Comparison of ENCODE assay signal across 24 cellular contexts in genomic region chr17:73803867-73804539, GRCh38.
A peak's percentile ranks its signal among the peaks of the same experiment; 100 is the strongest.
DNase-seq lines count a peak whose midpoint lies in the region; FAIRE-seq lines count a peak whose summit lies in the region.
"Had no signal": no experiment of that assay in that cellular context is flagged by ENCODE, and none has a peak within 500 bp of the region (broad histone marks: within the 10 kb centered on the region; RNA-seq: fewer than 3 reads in every experiment).

No MANE protein-coding gene starts in this region.

- peak overlapping the region; percentile 13 for H2AK5ac ChIP-seq in neuronal stem cell (ENCODE audit: low read depth, low read length)

- peaks cover 0 to 3% of the 10 kb centered on the region in 2 donors for H3K9me3 ChIP-seq in neuronal stem cell (replicated peaks in 1 of 2; ENCODE audit: control insufficient read depth in 2 of 2, insufficient read depth in 1 of 2, low read depth in 1 of 2, low read length in 2 of 2)
- H3K9me3 ChIP-seq: prostate gland had no signal

- H2BK12ac ChIP-seq in neuronal stem cell (ENCODE audit: low read length): no peak overlapping the region

- H3K27me3 ChIP-seq in neuronal stem cell (ENCODE audit: control insufficient read depth in 3 of 3, insufficient read depth in 3 of 3, low read depth in 1 of 3, low read length in 3 of 3): no peaks in the 10 kb centered on the region
- H3K27me3 ChIP-seq: body of pancreas had no signal

- H3K36me3 ChIP-seq in neuronal stem cell (replicated peaks in 1 of 2; ENCODE audit: control insufficient read depth in 2 of 2, insufficient read depth in 2 of 2, low read length in 2 of 2): no peaks in the 10 kb centered on the region
- H3K36me3 ChIP-seq: prostate gland, tibial nerve had no signal

- H3K27ac ChIP-seq in neuronal stem cell (replicated peaks; ENCODE audit: low read length): no peak overlapping the region
- H3K27ac ChIP-seq: body of pancreas, prostate gland, skin epidermis, tibial nerve had no signal

- H2BK120ac ChIP-seq in neuronal stem cell (ENCODE audit: low read depth, low read length): no peak overlapping the region

- no peak overlapping the region for H4K91ac ChIP-seq in neuronal stem cell (ENCODE audit: low read depth, low read length, poor library complexity)

- no CpG with 5 or more reads among the region's 4 CpGs for WGBS in neuronal stem cell (ENCODE audit: extremely low coverage in 2 of 2, insufficient read length in 2 of 2, insufficient replicate concordance in 1 of 2), 2 donors

- no peak overlapping the region for H3K4ac ChIP-seq in neuronal stem cell (ENCODE audit: low read length)

- no peak overlapping the region for H3K18ac ChIP-seq in neuronal stem cell (ENCODE audit: low read length)

- H3K4me1 ChIP-seq in neuronal stem cell (ENCODE audit: control insufficient read depth in 2 of 2, insufficient read depth in 1 of 2, low read depth in 1 of 2, low read length in 2 of 2): peaks cover 0 to 8% of the 10 kb centered on the region in 2 donors
- H3K4me1 ChIP-seq: body of pancreas, prostate gland had no signal

- H3K4me3 ChIP-seq in neuronal stem cell (ENCODE audit: low read length in 2 of 2): no peak overlapping the region
- H3K4me3 ChIP-seq: body of pancreas, prostate gland, skin epidermis, tibial nerve had no signal

- peak; percentile 92 for DNase-seq in NCI-H1105 (lab: John Stamatoyannopoulos, UW)
- peak; percentile 98 for DNase-seq in NCI-H2081 treated with DMSO at 0.1 percent for 48 hours (lab: John Stamatoyannopoulos, UW)
- peak; percentile 84 for DNase-seq in NCI-H774 (lab: John Stamatoyannopoulos, UW)
- DNase-seq in neuronal stem cell (ENCODE audit: low spot score): no peak
- no peak for DNase-seq in RCC 7860 (ENCODE audit: low spot score)
- no peak for DNase-seq in Ammon's horn (ENCODE audit: low spot score)
- no peak for DNase-seq in NCI-H2171 treated with DMSO at 0.1 percent for 48 hours (lab: John Stamatoyannopoulos, UW)
- DNase-seq: activated CD4-positive, alpha-beta T cell treated with anti-CD3 and anti-CD28 coated beads for 48 hours; activated CD8-positive, alpha-beta memory T cell treated with anti-CD3 and anti-CD28 coated beads, Interleukin-2, amount 50 U/mL, for 48 hours; activated effector memory CD4-positive, alpha-beta T cell treated with anti-CD3 and anti-CD28 coated beads, Interleukin-2, amount 50 U/mL, for 16 hours; activated naive CD8-positive, alpha-beta T cell treated with anti-CD3 and anti-CD28 coated beads, Interleukin-2, amount 50 U/mL, for 24 hours; body of pancreas; CD8-positive, alpha-beta T cell; DMS79 treated with DMSO at 0.1 percent for 48 hours; glutamatergic neuron; GOT3; KBM-7; stimulated activated CD4-positive, alpha-beta T cell treated with anti-CD3 and anti-CD28 coated beads, Interleukin-4, amount 100 ng/mL, for 1 hour; T-helper 1 cell had no signal

- H3K9ac ChIP-seq in neuronal stem cell (ENCODE audit: low read depth, low read length, poor library complexity): no peak overlapping the region

- no peak overlapping the region for H2AFZ ChIP-seq in neuronal stem cell (ENCODE audit: low read length)

- H3K23ac ChIP-seq in neuronal stem cell (ENCODE audit: low read depth, low read length, poor library complexity): no peak overlapping the region

- H2BK5ac ChIP-seq in neuronal stem cell (ENCODE audit: low read length): no peak overlapping the region

- H3K4me2 ChIP-seq in neuronal stem cell (ENCODE audit: insufficient read depth, low read length, poor library complexity, severe bottlenecking): no peak overlapping the region

- no peaks in the 10 kb centered on the region for H3K79me1 ChIP-seq in neuronal stem cell (ENCODE audit: low read depth, low read length)

- FAIRE-seq in RCC 7860 (lab: Jason Lieb, UNC): no peak
- FAIRE-seq: colon, GM12891 had no signal

- no peak overlapping the region for H3K14ac ChIP-seq in neuronal stem cell (ENCODE audit: low read length)

- H4K8ac ChIP-seq in neuronal stem cell (ENCODE audit: low read depth, low read length): no peak overlapping the region

- H2BK15ac ChIP-seq in neuronal stem cell (ENCODE audit: low read length): no peak overlapping the region

Comparison
In these comparisons a context has a peak if more than half of its experiments do, and no peak if none do; other contexts are left out.
1. DNase-seq: peak in NCI-H1105 (single experiment), NCI-H2081 treated with DMSO at 0.1 percent for 48 hours (single experiment) and NCI-H774 (single experiment); none in neuronal stem cell (single experiment), RCC 7860 (single experiment), Ammon's horn (single experiment) and NCI-H2171 treated with DMSO at 0.1 percent for 48 hours (single experiment).